In genomic region chr22:42926034-42926433, GRCh38 we compare ENCODE assay signal across 9 cellular contexts.
DNase-seq lines count a peak whose midpoint lies in the region; ATAC-seq and TF ChIP-seq lines count a peak whose summit lies in the region.
"Had no signal": no experiment of that assay in that cellular context is flagged by ENCODE, and none has a peak within 500 bp of the region (broad histone marks: within the 10 kb centered on the region; RNA-seq: fewer than 3 reads in every experiment).

No MANE protein-coding gene starts in this region.

- H3K27me3 Mint-ChIP-seq in activated naive CD8-positive, alpha-beta T cell, result no peaks in the 10 kb centered on the region
- no peaks in the 10 kb centered on the region for H3K27me3 Mint-ChIP-seq in activated naive CD8-positive, alpha-beta T cell treated with anti-CD3 and anti-CD28 coated beads for 36 hours

- H3K36me3 ChIP-seq in muscle layer of colon (ENCODE audit: insufficient read depth, low read length) (no peaks in the 10 kb centered on the region), transverse colon (no peaks in the 10 kb centered on the region)

- H3K4me1 Mint-ChIP-seq in activated naive CD8-positive, alpha-beta T cell (ENCODE audit: low read depth), result peaks cover 57% of the 10 kb centered on the region
- peaks cover 61% of the 10 kb centered on the region for H3K4me1 Mint-ChIP-seq in activated naive CD8-positive, alpha-beta T cell treated with anti-CD3 and anti-CD28 coated beads for 36 hours

- peaks cover 80% of the 10 kb centered on the region for H3K4me1 ChIP-seq in muscle layer of colon (ENCODE audit: insufficient read depth, low read length)
- H3K4me1 ChIP-seq in transverse colon, result peaks cover 21 to 74% (median 39%) of the 10 kb centered on the region in 4 donors

- peak overlapping the region; percentile 66 for H3K27ac ChIP-seq in muscle layer of colon (ENCODE audit: low read depth, low read length)
- H3K27ac ChIP-seq in transverse colon, result peak overlapping the region; percentile 54 to 90 (median 64)

- peak overlapping the region; percentile 46 for H3K27ac Mint-ChIP-seq in activated naive CD8-positive, alpha-beta T cell
- no peak overlapping the region for H3K27ac Mint-ChIP-seq in activated naive CD8-positive, alpha-beta T cell treated with anti-CD3 and anti-CD28 coated beads for 36 hours

- H3K9ac ChIP-seq in muscle layer of colon (ENCODE audit: low read length), result no peak overlapping the region

- no peak for TF ChIP-seq EP300 in transverse colon (IDR thresholded peaks at IDR 0.05; ENCODE audit: low read depth)

- H3K27me3 ChIP-seq in muscle layer of colon (ENCODE audit: control insufficient read depth in 1 of 2, insufficient read depth in 2 of 2, low read length in 2 of 2) (no peaks in the 10 kb centered on the region), transverse colon (no peaks in the 10 kb centered on the region)

- ATAC-seq in GM19397 (IDR thresholded peaks at IDR 0.05; ENCODE audit: unreplicated experiment) (no peak), GM19035 (IDR thresholded peaks at IDR 0.05; ENCODE audit: unreplicated experiment) (no peak)

- 49 to 64% methylated on average over 2 to 3 of the region's 3 CpGs for WGBS in transverse colon (ENCODE audit: low coverage in 1 of 2), 2 donors

- H3K9me3 ChIP-seq in muscle layer of colon (ENCODE audit: low read length) (no peaks in the 10 kb centered on the region), transverse colon (no peaks in the 10 kb centered on the region)

- in situ Hi-C loops in transverse colon (cut with MboI; ENCODE audit: low pct_ligation_motif_present in 1 of 4, low pct_unique_long_range_greater_than_20kb in 1 of 4, low sequenced_read_pairs in 3 of 4), result no loop called here

- no peak overlapping the region for H3K4me3 Mint-ChIP-seq in activated naive CD8-positive, alpha-beta T cell
- H3K4me3 Mint-ChIP-seq in activated naive CD8-positive, alpha-beta T cell treated with anti-CD3 and anti-CD28 coated beads for 36 hours, result no peak overlapping the region

- H3K36me3 Mint-ChIP-seq in activated naive CD8-positive, alpha-beta T cell, result peaks cover 2% of the 10 kb centered on the region
- H3K36me3 Mint-ChIP-seq in activated naive CD8-positive, alpha-beta T cell treated with anti-CD3 and anti-CD28 coated beads for 36 hours, result peaks cover 2% of the 10 kb centered on the region

- DNase-seq in activated naive CD8-positive, alpha-beta T cell treated with anti-CD3 and anti-CD28 coated beads for 36 hours, result no peak
- DNase-seq in cardiac fibroblast (ENCODE audit: low read depth in 2 of 2) (peak; percentile 24 to 31), transverse colon (no peak), foreskin melanocyte (no peak)
- DNase-seq: NCI-H1105 treated with DMSO at 0.1 percent for 48 hours had no signal

- no peak for TF ChIP-seq POLR2A in transverse colon (IDR thresholded peaks at IDR 0.05)

- TF ChIP-seq CTCF in cardiac fibroblast (IDR thresholded peaks at IDR 0.05; ENCODE audit: low read depth, low read length), result no peak
- no peak for TF ChIP-seq CTCF in transverse colon (IDR thresholded peaks at IDR 0.05)

- intact Hi-C loops in transverse colon (cut with DNase I; ENCODE audit: low total_unique reads), result no loop called here

- H3K4me3 ChIP-seq in cardiac fibroblast (replicated peaks in 1 of 2; ENCODE audit: low read depth in 2 of 2, low read length in 2 of 2), result no peak overlapping the region
- no peak overlapping the region for H3K4me3 ChIP-seq in muscle layer of colon (ENCODE audit: low read depth in 1 of 2, low read length in 2 of 2)
- no peak overlapping the region for H3K4me3 ChIP-seq in transverse colon

- H3K9me3 Mint-ChIP-seq in activated naive CD8-positive, alpha-beta T cell (ENCODE audit: low read depth), result no peaks in the 10 kb centered on the region
- no peaks in the 10 kb centered on the region for H3K9me3 Mint-ChIP-seq in activated naive CD8-positive, alpha-beta T cell treated with anti-CD3 and anti-CD28 coated beads for 36 hours

Comparison
In these comparisons a context has a peak if more than half of its experiments do, and no peak if none do; other contexts are left out.
1. DNase-seq: peak in cardiac fibroblast (2 of 2); none in activated naive CD8-positive, alpha-beta T cell treated with anti-CD3 and anti-CD28 coated beads for 36 hours (single experiment), transverse colon (single experiment) and foreskin melanocyte (single experiment).